19 cellular contexts compared by ENCODE assay signal in the genomic region with DNA sequence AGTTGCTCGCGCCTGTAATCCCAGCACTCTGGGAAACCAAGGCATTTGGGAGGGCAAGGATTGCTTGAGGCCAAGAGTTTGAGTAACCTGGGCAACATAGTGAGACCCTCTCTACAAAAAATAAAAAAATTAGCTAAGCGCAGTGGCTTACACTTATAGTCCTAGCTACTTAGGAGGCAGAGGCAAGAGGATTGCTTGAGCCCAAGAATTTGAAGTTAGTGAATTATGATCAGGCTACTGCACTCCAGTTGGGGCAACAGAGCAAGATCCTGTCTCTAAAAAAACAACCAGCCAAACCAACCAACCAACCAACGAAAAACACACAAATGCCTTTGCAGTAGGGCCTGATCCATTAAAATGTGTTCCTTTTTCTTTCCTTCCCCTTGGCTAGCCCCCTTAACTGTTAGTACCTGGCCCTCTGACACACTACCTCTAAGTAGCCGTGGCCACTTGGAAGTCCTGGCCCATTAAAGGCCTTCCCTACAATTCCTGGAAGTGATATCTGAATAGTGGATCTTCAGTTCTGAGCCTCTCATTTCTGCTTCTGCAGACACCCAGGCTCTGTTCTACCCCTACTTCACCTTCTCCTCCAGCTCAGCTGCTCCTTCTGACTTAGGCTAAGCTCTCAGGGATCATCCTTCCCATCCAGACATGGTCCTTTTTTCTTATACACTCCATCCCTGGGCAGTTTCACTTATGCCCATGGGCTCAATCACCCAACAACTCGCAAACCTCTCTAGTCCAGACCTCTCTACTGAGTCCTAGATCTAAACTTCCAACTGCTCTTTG. TPM values are rescaled to one million over a fixed set of nuclear protein-coding genes. Genes with fewer than 3 reads are reported as not detected.
DNase-seq lines count a peak whose midpoint lies in the region; ATAC-seq, FAIRE-seq and TF ChIP-seq lines count a peak whose summit lies in the region.
"Had no signal": no experiment of that assay in that cellular context is flagged by ENCODE, and none has a peak within 500 bp of the region (broad histone marks: within the 10 kb centered on the region; RNA-seq: fewer than 3 reads in every experiment).

No MANE protein-coding gene starts in this region.

- CTCF ChIA-PET in activated CD8-positive, alpha-beta T cell treated with anti-CD3 and anti-CD28 coated beads, Interleukin-2, amount 10 ng/mL, durations not matched to agents 7 days and 5 days (lab: Charles Lee): no interaction called here
- CTCF ChIA-PET in activated CD8-positive, alpha-beta T cell treated with anti-CD3 and anti-CD28 coated beads for 36 hours (lab: Charles Lee): no interaction called here
- CTCF ChIA-PET in T-cell (lab: Charles Lee) (no interaction called here), K562 (lab: Yijun Ruan, JAX; ENCODE audit: low intra/inter-chr PET ratio) (no interaction called here), MCF 10A (lab: Yijun Ruan, JAX) (interaction anchor here (1.2 kb wide), 1 partner anchor 11 kb away, joined by 4 read pairs; a partner anchor contains a TSS)

- in situ Hi-C loops in K562 (cut with MboI): no loop called here

- no TSS peak for BruUV-seq in K562 (replicated peaks; lab: Mats Ljungman, UMichigan)
- BruUV-seq in MCF 10A (replicated peaks; lab: Mats Ljungman, UMichigan): no TSS peak

- TF ChIP-seq RAD21 in K562 (CRISPR knock-in tag; conservative IDR thresholded peaks at IDR 0.05 in 1 of 2, IDR thresholded peaks at IDR 0.05 in 1 of 2): no peak

- TF ChIP-seq POLR2A in K562 (conservative IDR thresholded peaks at IDR 0.05): peak; percentile 51; the same call in 1 of the 2 replicates

- TF ChIP-seq EP300 in K562 (IDR thresholded peaks at IDR 0.05; ENCODE audit: low read length): no peak

- peaks cover 53% of the 10 kb centered on the region for H3K4me1 Mint-ChIP-seq in activated CD8-positive, alpha-beta T cell treated with anti-CD3 and anti-CD28 coated beads, Interleukin-2, amount 10 ng/mL, durations not matched to agents 7 days and 5 days (ENCODE audit: low read depth)
- H3K4me1 Mint-ChIP-seq in activated CD8-positive, alpha-beta T cell treated with anti-CD3 and anti-CD28 coated beads for 36 hours (ENCODE audit: low read depth): peaks cover 26% of the 10 kb centered on the region
- H3K4me1 Mint-ChIP-seq in T-cell (peaks cover 38 to 49% (median 44%) of the 10 kb centered on the region in 3 donors), MCF 10A (ENCODE audit: insufficient read depth, unreplicated experiment) (peaks cover 16% of the 10 kb centered on the region)
- H3K4me1 Mint-ChIP-seq in stimulated activated effector memory CD8-positive, alpha-beta T cell treated with anti-CD3 and anti-CD28 coated beads, Interleukin-12 subunit alpha, Interleukin-12 subunit beta, amount 100 ng/mL, for 72 hours: peaks cover 35% of the 10 kb centered on the region
- H3K4me1 Mint-ChIP-seq in effector memory CD8-positive, alpha-beta T cell (ENCODE audit: low read depth in 2 of 2): peaks cover 6 to 20% of the 10 kb centered on the region in 2 donors

- H3K27me3 ChIP-seq in K562 (ENCODE audit: control insufficient read depth in 2 of 2, insufficient read depth in 2 of 2, low read length in 2 of 2): no peaks in the 10 kb centered on the region

- peak overlapping the region; percentile 37 for H3K27ac Mint-ChIP-seq in activated CD8-positive, alpha-beta T cell treated with anti-CD3 and anti-CD28 coated beads, Interleukin-2, amount 10 ng/mL, durations not matched to agents 7 days and 5 days
- H3K27ac Mint-ChIP-seq in activated CD8-positive, alpha-beta T cell treated with anti-CD3 and anti-CD28 coated beads for 36 hours: no peak overlapping the region
- peak overlapping the region; percentile 4 to 29 for H3K27ac Mint-ChIP-seq in T-cell
- H3K27ac Mint-ChIP-seq in stimulated activated effector memory CD8-positive, alpha-beta T cell treated with anti-CD3 and anti-CD28 coated beads, Interleukin-12 subunit alpha, Interleukin-12 subunit beta, amount 100 ng/mL, for 72 hours: peak overlapping the region; percentile 52
- H3K27ac Mint-ChIP-seq in effector memory CD8-positive, alpha-beta T cell: peak overlapping the region in 1 of 2 donors; percentile 16
- H3K27ac Mint-ChIP-seq in MCF 10A (ENCODE audit: low read depth, unreplicated experiment): no peak overlapping the region

- H3K4me3 ChIP-seq in K562: no peak overlapping the region

- H3K79me2 ChIP-seq in K562 (ENCODE audit: control insufficient read depth, insufficient read depth, low read length): no peaks in the 10 kb centered on the region

- H3K27me3 Mint-ChIP-seq in activated CD8-positive, alpha-beta T cell treated with anti-CD3 and anti-CD28 coated beads, Interleukin-2, amount 10 ng/mL, durations not matched to agents 7 days and 5 days (ENCODE audit: low read depth): no peaks in the 10 kb centered on the region
- no peaks in the 10 kb centered on the region for H3K27me3 Mint-ChIP-seq in activated CD8-positive, alpha-beta T cell treated with anti-CD3 and anti-CD28 coated beads for 36 hours
- H3K27me3 Mint-ChIP-seq in T-cell: no peaks in the 10 kb centered on the region
- H3K27me3 Mint-ChIP-seq in effector memory CD8-positive, alpha-beta T cell: no peaks in the 10 kb centered on the region
- H3K27me3 Mint-ChIP-seq in MCF 10A (ENCODE audit: insufficient read depth, unreplicated experiment): no peaks in the 10 kb centered on the region

- H3K4me2 ChIP-seq in K562 (ENCODE audit: insufficient read depth, low read length): peak overlapping the region; percentile 2; the same call in 1 of the 2 replicates

- H3K4me3 Mint-ChIP-seq in activated CD8-positive, alpha-beta T cell treated with anti-CD3 and anti-CD28 coated beads, Interleukin-2, amount 10 ng/mL, durations not matched to agents 7 days and 5 days: no peak overlapping the region
- no peak overlapping the region for H3K4me3 Mint-ChIP-seq in activated CD8-positive, alpha-beta T cell treated with anti-CD3 and anti-CD28 coated beads for 36 hours
- H3K4me3 Mint-ChIP-seq in T-cell (no peak overlapping the region), MCF 10A (ENCODE audit: unreplicated experiment) (no peak overlapping the region)
- no peak overlapping the region for H3K4me3 Mint-ChIP-seq in stimulated activated effector memory CD8-positive, alpha-beta T cell treated with anti-CD3 and anti-CD28 coated beads, Interleukin-12 subunit alpha, Interleukin-12 subunit beta, amount 100 ng/mL, for 72 hours
- H3K4me3 Mint-ChIP-seq in effector memory CD8-positive, alpha-beta T cell: no peak overlapping the region

- no peak overlapping the region for H2AFZ ChIP-seq in K562 (ENCODE audit: low read depth, low read length)

- intact Hi-C loops in activated CD8-positive, alpha-beta T cell treated with anti-CD3 and anti-CD28 coated beads for 36 hours (cut with micrococcal nuclease): no loop called here
- intact Hi-C loops in K562 (cut with micrococcal nuclease): no loop called here
- intact Hi-C loops in MCF 10A (cut with micrococcal nuclease): no loop called here

- TF ChIP-seq CTCF in activated CD8-positive, alpha-beta T cell treated with anti-CD3 and anti-CD28 coated beads for 36 hours (IDR thresholded peaks at IDR 0.05): no peak
- TF ChIP-seq CTCF in K562 (IDR thresholded peaks at IDR 0.05 in 2 of 3, conservative IDR thresholded peaks at IDR 0.05 in 1 of 3; ENCODE audit: insufficient read depth in 2 of 3, low read depth in 1 of 3, low read length in 3 of 3): no peak
- no peak for TF ChIP-seq CTCF in MCF 10A (IDR thresholded peaks at IDR 0.05; ENCODE audit: unreplicated experiment)

- H3K27ac ChIP-seq in K562 (ENCODE audit: extremely low read depth, low read depth, low read length): peak overlapping the region; percentile 7

- no peak for DNase-seq in activated CD8-positive, alpha-beta T cell treated with anti-CD3 and anti-CD28 coated beads, Interleukin-2, amount 10 ng/mL, durations not matched to agents 7 days and 5 days
- no peak for DNase-seq in activated CD8-positive, alpha-beta T cell treated with anti-CD3 and anti-CD28 coated beads for 36 hours
- DNase-seq in T-cell (no peak), K562 (ENCODE audit: extremely low read depth in 1 of 4, low spot score in 3 of 4) (no peak), MCF 10A (ENCODE audit: unreplicated experiment) (no peak)
- DNase-seq in stimulated activated effector memory CD8-positive, alpha-beta T cell treated with anti-CD3 and anti-CD28 coated beads, Interleukin-12 subunit alpha, Interleukin-12 subunit beta, amount 100 ng/mL, for 72 hours (ENCODE audit: low spot score in 2 of 2): no peak
- DNase-seq in effector memory CD8-positive, alpha-beta T cell: no peak
- DNase-seq: C1 segment of cervical spinal cord, DMS79 treated with DMSO at 0.1 percent for 48 hours, GDM1, Kasumi-1, NCI-H1417, NCI-H1930, NCI-H2171, SHP77 had no signal

- no peaks in the 10 kb centered on the region for H3K9me3 ChIP-seq in K562 (replicated peaks; ENCODE audit: control insufficient read depth, insufficient read depth, low read depth, low read length)

- ATAC-seq in activated CD8-positive, alpha-beta T cell treated with anti-CD3 and anti-CD28 coated beads, Interleukin-2, amount 10 ng/mL, durations not matched to agents 7 days and 5 days: no peak
- ATAC-seq in activated CD8-positive, alpha-beta T cell treated with anti-CD3 and anti-CD28 coated beads for 36 hours: no peak
- ATAC-seq in T-cell (replicated peaks in 1 of 4) (no peak), K562 (peak; percentile 58), GM21447 (IDR thresholded peaks at IDR 0.05; ENCODE audit: unreplicated experiment) (no peak)
- ATAC-seq in stimulated activated effector memory CD8-positive, alpha-beta T cell treated with anti-CD3 and anti-CD28 coated beads, Interleukin-12 subunit alpha, Interleukin-12 subunit beta, amount 100 ng/mL, for 72 hours: no peak
- ATAC-seq in effector memory CD8-positive, alpha-beta T cell (replicated peaks): no peak

- H4K20me1 ChIP-seq in K562 (replicated peaks; ENCODE audit: control insufficient read depth, insufficient read depth, low read length): no peaks in the 10 kb centered on the region

- POLR2A ChIA-PET in activated CD8-positive, alpha-beta T cell treated with anti-CD3 and anti-CD28 coated beads, Interleukin-2, amount 10 ng/mL, durations not matched to agents 7 days and 5 days (lab: Charles Lee): interaction anchor here (1.0 to 1.8 kb wide), 2 partner anchors 8 to 11 kb away, joined by 3 to 9 read pairs; a partner anchor contains a TSS
- POLR2A ChIA-PET in activated CD8-positive, alpha-beta T cell treated with anti-CD3 and anti-CD28 coated beads for 36 hours (lab: Charles Lee): interaction anchor here (0.7 to 1.6 kb wide), 4 partner anchors 10 to 67 kb away, joined by 3 to 14 read pairs (median 4); a partner anchor contains a TSS
- POLR2A ChIA-PET in T-cell (lab: Charles Lee): no interaction called here
- POLR2A ChIA-PET in K562 (lab: Yijun Ruan, JAX): interaction anchor here (0.8 to 4.0 kb wide), 6 partner anchors 9 to 66 kb away, joined by 3 to 37 read pairs (median 3); a partner anchor contains a TSS
- POLR2A ChIA-PET in MCF 10A (lab: Yijun Ruan, JAX): interaction anchor here (0.7 kb wide), 1 partner anchor 10 kb away, joined by 3 read pairs; no protein-coding TSS in a partner anchor

- peaks cover 15 to 17% of the 10 kb centered on the region in 2 experiments for H3K4me1 ChIP-seq in K562 (replicated peaks in 1 of 2; ENCODE audit: control insufficient read depth in 2 of 2, insufficient read depth in 2 of 2, low read length in 2 of 2)

- peaks cover 42% of the 10 kb centered on the region for H3K36me3 Mint-ChIP-seq in activated CD8-positive, alpha-beta T cell treated with anti-CD3 and anti-CD28 coated beads, Interleukin-2, amount 10 ng/mL, durations not matched to agents 7 days and 5 days (ENCODE audit: low read depth)
- peaks cover 21% of the 10 kb centered on the region for H3K36me3 Mint-ChIP-seq in activated CD8-positive, alpha-beta T cell treated with anti-CD3 and anti-CD28 coated beads for 36 hours (ENCODE audit: low read depth)
- peaks cover 21% of the 10 kb centered on the region for H3K36me3 Mint-ChIP-seq in T-cell
- peaks cover 48% of the 10 kb centered on the region for H3K36me3 Mint-ChIP-seq in stimulated activated effector memory CD8-positive, alpha-beta T cell treated with anti-CD3 and anti-CD28 coated beads, Interleukin-12 subunit alpha, Interleukin-12 subunit beta, amount 100 ng/mL, for 72 hours
- peaks cover 40% of the 10 kb centered on the region for H3K36me3 Mint-ChIP-seq in effector memory CD8-positive, alpha-beta T cell (ENCODE audit: insufficient read depth)
- peaks cover 39% of the 10 kb centered on the region for H3K36me3 Mint-ChIP-seq in MCF 10A (ENCODE audit: insufficient read depth, unreplicated experiment)

- H3K9ac ChIP-seq in K562 (ENCODE audit: insufficient read depth in 1 of 2, low read depth in 2 of 2, low read length in 2 of 2): no peak overlapping the region; a peak in 1 of 4 replicates

- 70% methylated on average over 6 of the region's 6 CpGs for WGBS in K562 (ENCODE audit: insufficient coverage, low coverage, missing lambda C conversion rate)

- H3K36me3 ChIP-seq in K562 (ENCODE audit: control insufficient read depth, insufficient read depth, low read length): peaks cover 47% of the 10 kb centered on the region

- peak; percentile 49 for FAIRE-seq in K562 (lab: Jason Lieb, UNC)
- FAIRE-seq: H54, RCC 7860 had no signal

- H3K9me3 Mint-ChIP-seq in activated CD8-positive, alpha-beta T cell treated with anti-CD3 and anti-CD28 coated beads, Interleukin-2, amount 10 ng/mL, durations not matched to agents 7 days and 5 days (ENCODE audit: insufficient read depth): no peaks in the 10 kb centered on the region
- H3K9me3 Mint-ChIP-seq in activated CD8-positive, alpha-beta T cell treated with anti-CD3 and anti-CD28 coated beads for 36 hours: no peaks in the 10 kb centered on the region
- H3K9me3 Mint-ChIP-seq in T-cell (no peaks in the 10 kb centered on the region), MCF 10A (ENCODE audit: unreplicated experiment) (no peaks in the 10 kb centered on the region)
- H3K9me3 Mint-ChIP-seq in stimulated activated effector memory CD8-positive, alpha-beta T cell treated with anti-CD3 and anti-CD28 coated beads, Interleukin-12 subunit alpha, Interleukin-12 subunit beta, amount 100 ng/mL, for 72 hours: no peaks in the 10 kb centered on the region
- no peaks in the 10 kb centered on the region for H3K9me3 Mint-ChIP-seq in effector memory CD8-positive, alpha-beta T cell

- no peaks in the 10 kb centered on the region for H3K9me1 ChIP-seq in K562 (ENCODE audit: control insufficient read depth, insufficient read depth, low read length)

RNA-seq across cellular contexts. Expression of a gene that starts 3.5 kb away (rescaled TPM):
- total RNA-seq in activated CD8-positive, alpha-beta T cell treated with anti-CD3 and anti-CD28 coated beads, Interleukin-2, amount 10 ng/mL, durations not matched to agents 7 days and 5 days: 1 to 10 TPM in 1 of 2 experiments, under 1 TPM in 1; 0.66 to 1.9 TPM
- total RNA-seq in activated CD8-positive, alpha-beta T cell treated with anti-CD3 and anti-CD28 coated beads for 36 hours: 1 to 10 TPM; 1.2 to 1.5 TPM
- total RNA-seq in T-cell: 1 to 10 TPM in 1 of 5 donors, under 1 TPM in 4; 0.32 to 1.3 (median 0.68) TPM
- 0.74 TPM in 1 of 2 replicates, not detected in the other for total RNA-seq in K562 (2011; cell fraction: chromatin; rRNA removed; ENCODE audit: low replicate concordance)
- not detected in 2 replicates for total RNA-seq in K562 (2011; cell fraction: nucleolus; rRNA removed)
- not detected in 2 replicates for total RNA-seq in K562 (2011; cell fraction: nucleoplasm; rRNA removed)
- 0.36 TPM in 1 of 2 replicates, not detected in the other for total RNA-seq in K562 (2014; rRNA removed)
- total RNA-seq in K562 (2014; rRNA removed; fragmentation: Illumina TruSeq; extraction: Trizol): not detected in 2 replicates
- 0.40 TPM in 1 of 2 replicates, not detected in the other for total RNA-seq in K562 (2015; rRNA removed; fragmentation: Illumina TruSeq; extraction: Trizol)
- not detected in 2 replicates for total RNA-seq in K562 (2021)
- polyA plus RNA-seq in K562 (2011; rRNA removed): 0.12 and 0.15 TPM in 2 replicates
- 0.35 TPM in 1 of 2 replicates, not detected in the other for polyA plus RNA-seq in K562 (2011; cell fraction: cytosol; rRNA removed)
- 0.46 TPM in 1 of 2 replicates, not detected in the other for polyA plus RNA-seq in K562 (2011; cell fraction: nucleus; rRNA removed)
- polyA plus RNA-seq in K562 (2012): 0.42 and 0.50 TPM in 2 replicates
- polyA plus RNA-seq in K562 (2014; fragmentation: Illumina TruSeq; extraction: Trizol): 0.22 and 0.30 TPM in 2 replicates
- polyA plus RNA-seq in K562 (2014; fragmentation: Nextera tagmentation; extraction: Ambion mirVana): not detected
- not detected in 2 replicates for polyA plus RNA-seq in K562 (2014; rRNA removed)
- polyA minus RNA-seq in K562 (2011; rRNA and poly(A)+ RNA removed): not detected in 2 replicates
- not detected in 2 replicates for polyA minus RNA-seq in K562 (2011; cell fraction: cytosol; rRNA and poly(A)+ RNA removed)
- 0.33 TPM in 1 of 2 replicates, not detected in the other for polyA minus RNA-seq in K562 (2011; cell fraction: nucleus; rRNA and poly(A)+ RNA removed)
- total RNA-seq in MCF 10A (2022): 7.6 and 15.1 TPM in 2 replicates

RNA-seq across cellular contexts. Expression of a gene that starts 10.4 kb away (rescaled TPM):
- total RNA-seq in activated CD8-positive, alpha-beta T cell treated with anti-CD3 and anti-CD28 coated beads, Interleukin-2, amount 10 ng/mL, durations not matched to agents 7 days and 5 days: 100 to 1,000 TPM; 115 TPM
- 100 to 1,000 TPM; 120 to 129 TPM for total RNA-seq in activated CD8-positive, alpha-beta T cell treated with anti-CD3 and anti-CD28 coated beads for 36 hours
- total RNA-seq in T-cell: 10 to 100 TPM; 25.7 to 37.3 (median 34.9) TPM
- total RNA-seq in K562 (2011; cell fraction: chromatin; rRNA removed; ENCODE audit: low replicate concordance): 49.1 and 50.5 TPM in 2 replicates
- total RNA-seq in K562 (2011; cell fraction: nucleolus; rRNA removed): 46.1 and 55.5 TPM in 2 replicates
- 59.8 and 81.0 TPM in 2 replicates for total RNA-seq in K562 (2011; cell fraction: nucleoplasm; rRNA removed)
- 209 and 251 TPM in 2 replicates for total RNA-seq in K562 (2014; rRNA removed)
- 156 and 166 TPM in 2 replicates for total RNA-seq in K562 (2014; rRNA removed; fragmentation: Illumina TruSeq; extraction: Trizol)
- 148 and 156 TPM in 2 replicates for total RNA-seq in K562 (2015; rRNA removed; fragmentation: Illumina TruSeq; extraction: Trizol)
- total RNA-seq in K562 (2021): 144 and 164 TPM in 2 replicates
- polyA plus RNA-seq in K562 (2011; rRNA removed): 119 and 149 TPM in 2 replicates
- 89.3 and 95.0 TPM in 2 replicates for polyA plus RNA-seq in K562 (2011; cell fraction: cytosol; rRNA removed)
- 47.9 and 56.5 TPM in 2 replicates for polyA plus RNA-seq in K562 (2011; cell fraction: nucleus; rRNA removed)
- 112 and 119 TPM in 2 replicates for polyA plus RNA-seq in K562 (2012)
- 223 and 237 TPM in 2 replicates for polyA plus RNA-seq in K562 (2014; fragmentation: Illumina TruSeq; extraction: Trizol)
- 100 to 1,000 TPM in 1 of 2 experiments, 10 to 100 TPM in 1; 62.9 to 107 TPM for polyA plus RNA-seq in K562 (2014; fragmentation: Nextera tagmentation; extraction: Ambion mirVana)
- 250 and 286 TPM in 2 replicates for polyA plus RNA-seq in K562 (2014; rRNA removed)
- polyA minus RNA-seq in K562 (2011; rRNA and poly(A)+ RNA removed): 79.2 and 97.3 TPM in 2 replicates
- polyA minus RNA-seq in K562 (2011; cell fraction: cytosol; rRNA and poly(A)+ RNA removed): 31.1 and 33.4 TPM in 2 replicates
- polyA minus RNA-seq in K562 (2011; cell fraction: nucleus; rRNA and poly(A)+ RNA removed): 15.9 and 31.7 TPM in 2 replicates
- total RNA-seq in MCF 10A (2022): 95.6 and 101 TPM in 2 replicates

RNA-seq across cellular contexts. Expression of a gene that starts 28.9 kb away (rescaled TPM):
- under 1 TPM in 1 of 2 experiments, not detected in 1; 0.05 TPM for total RNA-seq in activated CD8-positive, alpha-beta T cell treated with anti-CD3 and anti-CD28 coated beads, Interleukin-2, amount 10 ng/mL, durations not matched to agents 7 days and 5 days
- total RNA-seq in activated CD8-positive, alpha-beta T cell treated with anti-CD3 and anti-CD28 coated beads for 36 hours: not detected
- total RNA-seq in T-cell (1 to 10 TPM in 4 of 5 donors, under 1 TPM in 1; 0.25 to 2.1 (median 1.8) TPM), K562 (2014; rRNA removed) (0.32 and 0.78 TPM in 2 replicates), K562 (2014; rRNA removed; fragmentation: Illumina TruSeq; extraction: Trizol) (0.03 and 0.22 TPM in 2 replicates), K562 (2015; rRNA removed; fragmentation: Illumina TruSeq; extraction: Trizol) (0.54 and 0.79 TPM in 2 replicates), K562 (2021) (0.25 and 0.71 TPM in 2 replicates), MCF 10A (2022) (not detected in 2 replicates)
- total RNA-seq in K562 (2011; cell fraction: chromatin; rRNA removed; ENCODE audit: low replicate concordance): 2.6 and 2.7 TPM in 2 replicates
- 1.5 and 2.0 TPM in 2 replicates for total RNA-seq in K562 (2011; cell fraction: nucleolus; rRNA removed)
- total RNA-seq in K562 (2011; cell fraction: nucleoplasm; rRNA removed): 0.95 and 1.7 TPM in 2 replicates
- polyA plus RNA-seq in K562 (2011; rRNA removed) (0.21 and 0.57 TPM in 2 replicates), K562 (2014; fragmentation: Illumina TruSeq; extraction: Trizol) (0.40 and 0.48 TPM in 2 replicates), K562 (2014; fragmentation: Nextera tagmentation; extraction: Ambion mirVana) (under 1 TPM in 1 of 2 experiments, not detected in 1; 0.21 TPM), K562 (2014; rRNA removed) (0.50 and 0.86 TPM in 2 replicates)
- polyA plus RNA-seq in K562 (2011; cell fraction: cytosol; rRNA removed): 0.18 and 0.35 TPM in 2 replicates
- 1.3 and 1.6 TPM in 2 replicates for polyA plus RNA-seq in K562 (2011; cell fraction: nucleus; rRNA removed)
- 0.92 and 13.0 TPM in 2 replicates for polyA plus RNA-seq in K562 (2012)
- 0.25 and 0.36 TPM in 2 replicates for polyA minus RNA-seq in K562 (2011; rRNA and poly(A)+ RNA removed)
- polyA minus RNA-seq in K562 (2011; cell fraction: cytosol; rRNA and poly(A)+ RNA removed): not detected in 2 replicates
- 0.78 and 1.3 TPM in 2 replicates for polyA minus RNA-seq in K562 (2011; cell fraction: nucleus; rRNA and poly(A)+ RNA removed)
- total RNA-seq: A172 had no signal

RNA-seq across cellular contexts. Expression of a gene that starts 56.1 kb away (rescaled TPM):
- 10 to 100 TPM; 44.7 to 47.5 TPM for total RNA-seq in activated CD8-positive, alpha-beta T cell treated with anti-CD3 and anti-CD28 coated beads, Interleukin-2, amount 10 ng/mL, durations not matched to agents 7 days and 5 days
- total RNA-seq in activated CD8-positive, alpha-beta T cell treated with anti-CD3 and anti-CD28 coated beads for 36 hours: 10 to 100 TPM; 43.8 to 46.2 TPM
- total RNA-seq in T-cell: 10 to 100 TPM; 26.2 to 59.9 (median 55.4) TPM
- 20.5 and 63.8 TPM in 2 replicates for total RNA-seq in K562 (2011; cell fraction: chromatin; rRNA removed; ENCODE audit: low replicate concordance)
- total RNA-seq in K562 (2011; cell fraction: nucleolus; rRNA removed): 55.5 and 59.9 TPM in 2 replicates
- 40.9 and 45.8 TPM in 2 replicates for total RNA-seq in K562 (2011; cell fraction: nucleoplasm; rRNA removed)
- 68.9 and 94.6 TPM in 2 replicates for total RNA-seq in K562 (2014; rRNA removed)
- 9.8 and 13.2 TPM in 2 replicates for total RNA-seq in K562 (2014; rRNA removed; fragmentation: Illumina TruSeq; extraction: Trizol)
- total RNA-seq in K562 (2015; rRNA removed; fragmentation: Illumina TruSeq; extraction: Trizol): 21.8 and 23.3 TPM in 2 replicates
- 85.7 and 88.0 TPM in 2 replicates for total RNA-seq in K562 (2021)
- 91.4 and 95.2 TPM in 2 replicates for polyA plus RNA-seq in K562 (2011; rRNA removed)
- 111 and 190 TPM in 2 replicates for polyA plus RNA-seq in K562 (2011; cell fraction: cytosol; rRNA removed)
- 44.9 and 48.3 TPM in 2 replicates for polyA plus RNA-seq in K562 (2011; cell fraction: nucleus; rRNA removed)
- polyA plus RNA-seq in K562 (2012): 91.2 and 105 TPM in 2 replicates
- 122 and 153 TPM in 2 replicates for polyA plus RNA-seq in K562 (2014; fragmentation: Illumina TruSeq; extraction: Trizol)
- 10 to 100 TPM; 34.8 to 56.9 TPM for polyA plus RNA-seq in K562 (2014; fragmentation: Nextera tagmentation; extraction: Ambion mirVana)
- polyA plus RNA-seq in K562 (2014; rRNA removed): 146 and 168 TPM in 2 replicates
- 26.2 and 41.8 TPM in 2 replicates for polyA minus RNA-seq in K562 (2011; rRNA and poly(A)+ RNA removed)
- polyA minus RNA-seq in K562 (2011; cell fraction: cytosol; rRNA and poly(A)+ RNA removed): 26.6 and 38.0 TPM in 2 replicates
- 17.1 and 23.5 TPM in 2 replicates for polyA minus RNA-seq in K562 (2011; cell fraction: nucleus; rRNA and poly(A)+ RNA removed)
- 42.3 and 49.8 TPM in 2 replicates for total RNA-seq in MCF 10A (2022)

Comparison
In these comparisons a context has a peak if more than half of its experiments do, and no peak if none do; other contexts are left out.
1. H3K27ac Mint-ChIP-seq: peak in activated CD8-positive, alpha-beta T cell treated with anti-CD3 and anti-CD28 coated beads, Interleukin-2, amount 10 ng/mL, durations not matched to agents 7 days and 5 days (single experiment), T-cell (2 of 2) and stimulated activated effector memory CD8-positive, alpha-beta T cell treated with anti-CD3 and anti-CD28 coated beads, Interleukin-12 subunit alpha, Interleukin-12 subunit beta, amount 100 ng/mL, for 72 hours (single experiment); none in activated CD8-positive, alpha-beta T cell treated with anti-CD3 and anti-CD28 coated beads for 36 hours (single experiment) and MCF 10A (single experiment).
2. POLR2A ChIA-PET loops: an anchor here in activated CD8-positive, alpha-beta T cell treated with anti-CD3 and anti-CD28 coated beads, Interleukin-2, amount 10 ng/mL, durations not matched to agents 7 days and 5 days (1.0 to 1.8 kb wide), activated CD8-positive, alpha-beta T cell treated with anti-CD3 and anti-CD28 coated beads for 36 hours (0.7 to 1.6 kb wide), K562 (0.8 to 4.0 kb wide) and MCF 10A (0.7 kb wide); none called in T-cell.